In genomic region chr7:68770649-68771048, GRCh38 we compare ENCODE assay signal across 17 cellular contexts.
DNase-seq lines count a peak whose midpoint lies in the region; ATAC-seq, FAIRE-seq and TF ChIP-seq lines count a peak whose summit lies in the region.
"Had no signal": no experiment of that assay in that cellular context is flagged by ENCODE, and none has a peak within 500 bp of the region (broad histone marks: within the 10 kb centered on the region; RNA-seq: fewer than 3 reads in every experiment).

No MANE protein-coding gene starts in this region.

- DNase-seq in DMS 273 (lab: John Stamatoyannopoulos, UW; ENCODE audit: unreplicated experiment) (peak; percentile 47), DMS 273 treated with DMSO at 0.1 percent for 48 hours (lab: John Stamatoyannopoulos, UW) (no peak), NCI-H2171 treated with DMSO at 0.1 percent for 48 hours (lab: John Stamatoyannopoulos, UW) (peak; percentile 82), body of pancreas (peak; percentile 3 to 19 (median 15)), osteoblast (ENCODE audit: insufficient read length, low spot score, missing footprints) (peak; percentile 43), GM19239 (ENCODE audit: insufficient read length, low spot score) (no peak)
- DNase-seq: activated T-cell treated with anti-CD3 and anti-CD28 coated beads, Interleukin-2, amount 50 U/mL, for 48 hours; effector CD8-positive, alpha-beta T cell; EL; foreskin keratinocyte; stimulated activated CD4-positive, alpha-beta T cell treated with anti-CD3 and anti-CD28 coated beads, Interleukin-12 subunit alpha, Interleukin-12 subunit beta, amount 100 ng/mL, for 4 hours; upper lobe of right lung had no signal

- intact Hi-C loops in body of pancreas (cut with DNase I), result no loop called here

- H3K27ac ChIP-seq in body of pancreas (no peak overlapping the region), osteoblast (ENCODE audit: low read depth, low read length) (no peak overlapping the region)
- H3K27ac ChIP-seq: 22Rv1, foreskin keratinocyte, KMS-11, upper lobe of right lung had no signal

- H3K36me3 ChIP-seq in body of pancreas (replicated peaks in 1 of 2; ENCODE audit: insufficient read depth in 1 of 2, low read depth in 2 of 2), result no peaks in the 10 kb centered on the region
- no peaks in the 10 kb centered on the region for H3K36me3 ChIP-seq in osteoblast (ENCODE audit: insufficient read depth, low read length)
- H3K36me3 ChIP-seq: upper lobe of right lung had no signal

- no peak overlapping the region for H2AFZ ChIP-seq in osteoblast (ENCODE audit: low read length)

- 21 to 24% methylated on average over 6 of the region's 6 CpGs for WGBS in body of pancreas, 2 donors

- H3K27me3 ChIP-seq in body of pancreas, result no peaks in the 10 kb centered on the region
- H3K27me3 ChIP-seq in osteoblast (ENCODE audit: insufficient read depth, low read length), result no peaks in the 10 kb centered on the region
- H3K27me3 ChIP-seq: foreskin keratinocyte, upper lobe of right lung had no signal

- no peaks in the 10 kb centered on the region for H4K20me1 ChIP-seq in osteoblast (ENCODE audit: insufficient read depth, low read length)

- H3K4me3 ChIP-seq in body of pancreas, result no peak overlapping the region
- H3K4me3 ChIP-seq in osteoblast (ENCODE audit: insufficient read depth, low read length), result no peak overlapping the region
- H3K4me3 ChIP-seq: upper lobe of right lung had no signal

- no peaks in the 10 kb centered on the region for H3K4me1 ChIP-seq in body of pancreas
- H3K4me1 ChIP-seq in osteoblast (ENCODE audit: insufficient read depth, low read length), result no peaks in the 10 kb centered on the region
- H3K4me1 ChIP-seq: foreskin keratinocyte, upper lobe of right lung had no signal

- ATAC-seq in body of pancreas, result no peak
- ATAC-seq in HG03565 (IDR thresholded peaks at IDR 0.05; ENCODE audit: unreplicated experiment), result no peak
- ATAC-seq in HG03378 (IDR thresholded peaks at IDR 0.05; ENCODE audit: unreplicated experiment), result no peak
- ATAC-seq: activated CD4-positive, CD25-positive, alpha-beta regulatory T cell treated with anti-CD3 and anti-CD28 coated beads, Interleukin-2, amount 50 U/mL, for 24 hours; foreskin keratinocyte; upper lobe of right lung had no signal

- H3K9me3 ChIP-seq in body of pancreas (no peaks in the 10 kb centered on the region), osteoblast (ENCODE audit: low read depth, low read length) (no peaks in the 10 kb centered on the region)
- H3K9me3 ChIP-seq: upper lobe of right lung had no signal

- H3K79me2 ChIP-seq in osteoblast (ENCODE audit: insufficient read depth, low read length), result no peaks in the 10 kb centered on the region

- peak overlapping the region; percentile 22 for H3K4me2 ChIP-seq in osteoblast (ENCODE audit: insufficient read depth, low read length)
- H3K4me2 ChIP-seq: KMS-11 had no signal

- TF ChIP-seq POLR2A in body of pancreas (IDR thresholded peaks at IDR 0.05), result no peak

- TF ChIP-seq CTCF in body of pancreas (IDR thresholded peaks at IDR 0.05) (no peak), osteoblast (IDR thresholded peaks at IDR 0.05; ENCODE audit: extremely low read depth, low read depth, low read length) (no peak)

- no peak for FAIRE-seq in GM19239 (lab: Jason Lieb, UNC)

Comparison
In these comparisons a context has a peak if more than half of its experiments do, and no peak if none do; other contexts are left out.
1. DNase-seq: peak in DMS 273 (single experiment), NCI-H2171 treated with DMSO at 0.1 percent for 48 hours (single experiment), body of pancreas (4 of 4) and osteoblast (single experiment); none in DMS 273 treated with DMSO at 0.1 percent for 48 hours (single experiment) and GM19239 (single experiment).